Comparison of ENCODE assay signal across 8 cellular contexts in genomic region chrX:71532078-71532752, GRCh38. TPM values are rescaled to one million over a fixed set of nuclear protein-coding genes. Genes with fewer than 3 reads are reported as not detected.
DNase-seq lines count a peak whose midpoint lies in the region; ATAC-seq and TF ChIP-seq lines count a peak whose summit lies in the region.

No MANE protein-coding gene starts in this region.

- no peaks in the 10 kb centered on the region for H3K4me1 ChIP-seq in upper lobe of right lung

- no peaks in the 10 kb centered on the region for H3K9me3 ChIP-seq in upper lobe of right lung

- H3K36me3 Mint-ChIP-seq in natural killer cell, result peaks cover 16% of the 10 kb centered on the region

- peaks cover 30 to 32% of the 10 kb centered on the region in 2 donors for H3K4me1 Mint-ChIP-seq in natural killer cell

- H3K27me3 ChIP-seq in upper lobe of right lung, result no peaks in the 10 kb centered on the region

- H3K36me3 ChIP-seq in upper lobe of right lung, result no peaks in the 10 kb centered on the region

- H3K27ac Mint-ChIP-seq in natural killer cell, result peak overlapping the region; percentile 97 to 98

- H3K27ac ChIP-seq in epithelial cell of prostate (peak overlapping the region; percentile 75), upper lobe of right lung (peak overlapping the region; percentile 83)

- H3K4me3 Mint-ChIP-seq in natural killer cell, result peak overlapping the region; percentile 98

- no peaks in the 10 kb centered on the region for H3K9me3 Mint-ChIP-seq in natural killer cell

- ATAC-seq in natural killer cell (peak; percentile 37 to 56 (median 46)), upper lobe of right lung (no peak)

- DNase-seq in EL, result peak; percentile 62
- no peak for DNase-seq in HFF-Myc (ENCODE audit: extremely low read depth, low read depth)
- peak; percentile 15 for DNase-seq in NCI-H460 (ENCODE audit: extremely low read depth, low read depth)
- DNase-seq in activated CD8-positive, alpha-beta memory T cell treated with anti-CD3 and anti-CD28 coated beads, Interleukin-2, amount 50 U/mL, for 1 hour (ENCODE audit: extremely low read depth), result peak; percentile 59
- DNase-seq in epithelial cell of prostate (ENCODE audit: low read depth, low spot score), result peak; percentile 51
- DNase-seq in natural killer cell, result peak; percentile 24
- no peak for DNase-seq in upper lobe of right lung
- no peak for DNase-seq in hepatic stellate cell (ENCODE audit: low spot score)

- TF ChIP-seq CTCF in HFF-Myc (IDR thresholded peaks at IDR 0.05; ENCODE audit: low read depth, low read length, missing control alignments), result no peak
- no peak for TF ChIP-seq CTCF in natural killer cell (IDR thresholded peaks at IDR 0.05)
- TF ChIP-seq CTCF in upper lobe of right lung (IDR thresholded peaks at IDR 0.05), result no peak

- peak overlapping the region; percentile 79 for H3K4me3 ChIP-seq in HFF-Myc (replicated peaks; ENCODE audit: low read depth, low read length)
- H3K4me3 ChIP-seq in upper lobe of right lung, result peak overlapping the region; percentile 73

- no peaks in the 10 kb centered on the region for H3K27me3 Mint-ChIP-seq in natural killer cell (ENCODE audit: low read depth in 2 of 2)

- intact Hi-C loops in natural killer cell (cut with micrococcal nuclease), result loop anchor here (2.0 to 10.0 kb wide), 5 partner anchors 39 to 569 kb away; partner anchors contain the start of genes CXCR3, CXorf65 and TAF1
- intact Hi-C loops in upper lobe of right lung (cut with DNase I), result no loop called here

RNA-seq across cellular contexts. Expression of gene OGT, which starts 0.7 kb away (rescaled TPM):
- 274 and 379 TPM in 2 replicates for total RNA-seq in NCI-H460 (2014; rRNA removed; shearing (Covaris generic))
- polyA plus RNA-seq in NCI-H460 (2014; cell fraction: nucleus; rRNA removed), result 864 and 1,166 TPM in 2 replicates
- total RNA-seq in natural killer cell (100 to 1,000 TPM; 489 to 721 (median 542) TPM), upper lobe of right lung (129 TPM)

RNA-seq across cellular contexts. Expression of gene GCNA, which starts 46.0 kb away (rescaled TPM):
- total RNA-seq in NCI-H460 (2014; rRNA removed; shearing (Covaris generic)), result 3.6 and 5.3 TPM in 2 replicates
- polyA plus RNA-seq in NCI-H460 (2014; cell fraction: nucleus; rRNA removed), result 9.8 and 15.1 TPM in 2 replicates
- total RNA-seq in natural killer cell (1 to 10 TPM; 3.6 to 4.5 (median 3.7) TPM), upper lobe of right lung (3.4 TPM)

Comparison
In these comparisons a context has a peak if more than half of its experiments do, and no peak if none do; other contexts are left out.
1. DNase-seq: peak in EL (single experiment), NCI-H460 (single experiment), activated CD8-positive, alpha-beta memory T cell treated with anti-CD3 and anti-CD28 coated beads, Interleukin-2, amount 50 U/mL, for 1 hour (single experiment), epithelial cell of prostate (single experiment) and natural killer cell (single experiment); none in HFF-Myc (single experiment), upper lobe of right lung (single experiment) and hepatic stellate cell (single experiment).